Comparison of ENCODE assay signal across 2 cellular contexts in genomic region chr16:87952751-87953150, GRCh38.
TF ChIP-seq lines count a peak whose summit lies in the region.

No MANE protein-coding gene starts in this region.

TF ChIP-seq in A549, 52 proteins besides CTCF, POLR2A, EP300 and RAD21:
- TF ChIP-seq NFE2L2 (conservative IDR thresholded peaks at IDR 0.05; ENCODE audit: low read length) (no peak), HOXB5 (CRISPR knock-in tag; IDR thresholded peaks at IDR 0.05) (no peak), JUN (IDR thresholded peaks at IDR 0.05) (no peak), HOXA7 (CRISPR knock-in tag; IDR thresholded peaks at IDR 0.05) (no peak), JUNB (IDR thresholded peaks at IDR 0.05) (no peak), NPAS2 (CRISPR knock-in tag; IDR thresholded peaks at IDR 0.05; ENCODE audit: borderline replicate concordance) (no peak), CEBPB (IDR thresholded peaks at IDR 0.05) (no peak), ZSCAN20 (CRISPR knock-in tag; IDR thresholded peaks at IDR 0.05) (no peak), FOSL2 (IDR thresholded peaks at IDR 0.05) (no peak), FOSL2 (CRISPR knock-in tag; IDR thresholded peaks at IDR 0.05) (no peak), RARB (CRISPR knock-in tag; IDR thresholded peaks at IDR 0.05) (no peak), E2F6 (IDR thresholded peaks at IDR 0.05; ENCODE audit: borderline replicate concordance, low read depth) (no peak), RCOR1 (IDR thresholded peaks at IDR 0.05; ENCODE audit: low read depth, low read length) (no peak), KDM5A (IDR thresholded peaks at IDR 0.05) (no peak), EHF (CRISPR knock-in tag; IDR thresholded peaks at IDR 0.05) (no peak), CHD4 (IDR thresholded peaks at IDR 0.05; ENCODE audit: borderline replicate concordance) (no peak), PBX3 (IDR thresholded peaks at IDR 0.05) (no peak), CBX2 (IDR thresholded peaks at IDR 0.05; ENCODE audit: borderline replicate concordance, low read depth) (no peak)

TF ChIP-seq in K562, 482 proteins besides CTCF, POLR2A, EP300 and RAD21:
- TF ChIP-seq SIN3B (IDR thresholded peaks at IDR 0.05; ENCODE audit: low read depth) = no peak
- no peak for TF ChIP-seq MYBL2 (IDR thresholded peaks at IDR 0.05; ENCODE audit: low read depth)
- TF ChIP-seq MYBL2 (CRISPR knock-in tag; IDR thresholded peaks at IDR 0.05; ENCODE audit: borderline replicate concordance) = no peak
- no peak for TF ChIP-seq ZBTB8A (IDR thresholded peaks at IDR 0.05; ENCODE audit: partially characterized antibody)
- TF ChIP-seq POLR2AphosphoS5 (IDR thresholded peaks at IDR 0.05; ENCODE audit: control insufficient read depth, insufficient read depth, low read depth, low read length) = 0 out of 2 replicates have a peak, but pooled peaks have one; percentile 4
TF ChIP-seq in K562: peak in this region for 1.
